ENCODE assay signal across 25 cellular contexts in genomic region chr1:93685918-93686317, GRCh38.
"Had no signal": no experiment of that assay in that cellular context is flagged by ENCODE, and none has a peak within 500 bp of the region (broad histone marks: within the 10 kb centered on the region; RNA-seq: fewer than 3 reads in every experiment).

No MANE protein-coding gene starts in this region.

- H3K27ac Mint-ChIP-seq: activated CD8-positive, alpha-beta T cell treated with anti-CD3 and anti-CD28 coated beads, Interleukin-2, amount 10 ng/mL, durations not matched to agents 7 days and 5 days; T-cell had no signal

- H3K4me2 ChIP-seq: KMS-11 had no signal

- H3K9ac ChIP-seq: KMS-11 had no signal

- H3K4me3 Mint-ChIP-seq: activated CD8-positive, alpha-beta T cell treated with anti-CD3 and anti-CD28 coated beads, Interleukin-2, amount 10 ng/mL, durations not matched to agents 7 days and 5 days; T-cell had no signal

- H3K4me3 ChIP-seq: breast epithelium, MG63, SK-N-MC had no signal

- DNase-seq: activated CD4-positive, alpha-beta T cell treated with anti-CD3 and anti-CD28 coated beads for 4 hours; activated CD8-positive, alpha-beta memory T cell treated with anti-CD3 and anti-CD28 coated beads, Interleukin-2, amount 50 U/mL, for 48 hours; activated CD8-positive, alpha-beta T cell treated with anti-CD3 and anti-CD28 coated beads, Interleukin-2, amount 10 ng/mL, durations not matched to agents 7 days and 5 days; activated naive CD4-positive, alpha-beta T cell treated with anti-CD3 and anti-CD28 coated beads, Interleukin-2, amount 50 U/mL, for 16 hours; activated T-cell treated with anti-CD3 and anti-CD28 coated beads, Interleukin-2, amount 50 U/mL, for 1 hour; aorta; caudate nucleus; NCI-H1105; NCI-H1436; NCI-H1694 treated with DMSO at 0.1 percent for 48 hours; NCI-H2029 treated with DMSO at 0.1 percent for 48 hours; NCI-H345; NCI-H510A; NCI-H526 treated with DMSO at 0.1 percent for 48 hours; RPMI8226; T-cell; T-helper 2 cell; T1000 had no signal

- H3K36me3 ChIP-seq: breast epithelium, MG63, WERI-Rb-1 had no signal

- H3K36me3 Mint-ChIP-seq: T-cell had no signal

- H3K27me3 ChIP-seq: breast epithelium, MG63 had no signal

- H3K9me3 Mint-ChIP-seq: T-cell had no signal

- H3K9me3 ChIP-seq: breast epithelium, MG63 had no signal

- ATAC-seq: activated CD4-positive, CD25-positive, alpha-beta regulatory T cell treated with anti-CD3 and anti-CD28 coated beads, Interleukin-2, amount 50 U/mL, for 24 hours; activated CD8-positive, alpha-beta T cell treated with anti-CD3 and anti-CD28 coated beads, Interleukin-2, amount 10 ng/mL, durations not matched to agents 7 days and 5 days; Right ventricle myocardium inferior; T-cell had no signal

- H3K27ac ChIP-seq: breast epithelium, KMS-11, SK-N-MC had no signal

- H3K4me1 ChIP-seq: breast epithelium had no signal
